8 cellular contexts compared by ENCODE assay signal in the genomic region with DNA sequence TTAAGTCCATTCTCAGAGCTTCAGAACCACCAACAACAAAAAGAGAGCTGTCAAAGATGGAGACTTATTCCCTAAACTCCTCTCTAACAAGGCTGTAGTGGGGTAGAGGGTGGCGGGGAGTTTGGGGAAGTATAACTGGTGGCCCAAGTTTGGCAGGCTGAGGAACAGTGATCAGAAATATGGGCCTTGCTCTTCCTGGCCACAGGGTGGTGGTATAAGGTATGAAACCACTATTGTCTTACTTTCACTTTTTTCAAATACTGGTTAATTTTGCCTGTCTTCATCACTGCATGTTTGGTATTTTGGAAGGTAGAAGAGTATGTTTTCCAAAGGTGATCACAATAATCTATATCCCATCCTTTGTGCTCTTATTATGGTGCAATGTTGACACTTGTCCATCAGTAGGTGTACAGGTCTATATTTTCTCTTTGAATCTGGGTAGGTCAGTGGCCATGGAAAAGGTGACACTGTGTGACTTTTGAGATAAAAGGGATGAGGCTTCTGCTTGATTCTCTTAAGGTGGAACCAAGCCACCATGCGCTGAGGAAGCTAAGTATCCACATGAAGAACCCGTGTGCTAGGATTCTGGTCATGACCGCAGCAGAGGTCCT. TPM values are rescaled to one million over a fixed set of nuclear protein-coding genes. Genes with fewer than 3 reads are reported as not detected.
DNase-seq lines count a peak whose midpoint lies in the region; ATAC-seq and TF ChIP-seq lines count a peak whose summit lies in the region.

No MANE protein-coding gene starts in this region.

- no peaks in the 10 kb centered on the region for H3K9me3 Mint-ChIP-seq in activated CD4-positive, alpha-beta T cell treated with anti-CD3 and anti-CD28 coated beads, Interleukin-2, amount 10 ng/mL, durations not matched to agents 24 days and 14 days
- H3K9me3 Mint-ChIP-seq in activated CD8-positive, alpha-beta T cell treated with anti-CD3 and anti-CD28 coated beads, Interleukin-2, amount 10 ng/mL, durations not matched to agents 7 days and 5 days (ENCODE audit: insufficient read depth), result no peaks in the 10 kb centered on the region

- TF ChIP-seq CTCF in mucosa of descending colon (IDR thresholded peaks at IDR 0.05), result no peak

- H3K9me3 ChIP-seq in mucosa of descending colon, result no peaks in the 10 kb centered on the region

- no peak overlapping the region for H3K4me3 Mint-ChIP-seq in activated CD4-positive, alpha-beta T cell treated with anti-CD3 and anti-CD28 coated beads, Interleukin-2, amount 10 ng/mL, durations not matched to agents 24 days and 14 days
- no peak overlapping the region for H3K4me3 Mint-ChIP-seq in activated CD8-positive, alpha-beta T cell treated with anti-CD3 and anti-CD28 coated beads, Interleukin-2, amount 10 ng/mL, durations not matched to agents 7 days and 5 days

- no peak overlapping the region for H3K27ac Mint-ChIP-seq in activated CD4-positive, alpha-beta T cell treated with anti-CD3 and anti-CD28 coated beads, Interleukin-2, amount 10 ng/mL, durations not matched to agents 24 days and 14 days
- H3K27ac Mint-ChIP-seq in activated CD8-positive, alpha-beta T cell treated with anti-CD3 and anti-CD28 coated beads, Interleukin-2, amount 10 ng/mL, durations not matched to agents 7 days and 5 days, result no peak overlapping the region

- POLR2A ChIA-PET in activated CD8-positive, alpha-beta T cell treated with anti-CD3 and anti-CD28 coated beads, Interleukin-2, amount 10 ng/mL, durations not matched to agents 7 days and 5 days (lab: Charles Lee), result no interaction called here

- no peaks in the 10 kb centered on the region for H3K4me1 ChIP-seq in mucosa of descending colon (ENCODE audit: low read depth)

- DNase-seq in activated CD4-positive, alpha-beta T cell treated with anti-CD3 and anti-CD28 coated beads, Interleukin-2, amount 10 ng/mL, durations not matched to agents 24 days and 14 days, result peak; percentile 69
- DNase-seq in activated CD4-positive, alpha-beta T cell treated with anti-CD3 and anti-CD28 coated beads, Interleukin-2, amount 50 U/mL, for 1 hour, result no peak
- peak; percentile 39 for DNase-seq in activated CD8-positive, alpha-beta T cell treated with anti-CD3 and anti-CD28 coated beads, Interleukin-2, amount 10 ng/mL, durations not matched to agents 7 days and 5 days
- DNase-seq in mucosa of descending colon (no peak), NCI-H2196 treated with DMSO at 0.1 percent for 48 hours (lab: John Stamatoyannopoulos, UW; ENCODE audit: unreplicated experiment) (no peak), GF-D8 (lab: John Stamatoyannopoulos, UW) (no peak)

- no peaks in the 10 kb centered on the region for H3K36me3 ChIP-seq in mucosa of descending colon (ENCODE audit: low read depth)

- intact Hi-C loops in activated CD4-positive, alpha-beta T cell treated with anti-CD3 and anti-CD28 coated beads, Interleukin-2, amount 10 ng/mL, durations not matched to agents 24 days and 14 days (cut with micrococcal nuclease), result loop anchor here (1.0 to 2.0 kb wide), 2 partner anchors 31 to 348 kb away; no protein-coding TSS in a partner anchor
- intact Hi-C loops in mucosa of descending colon (cut with DNase I, micrococcal nuclease), result loop anchor here in 1 of 2 donors (10.0 kb wide), 1 partner anchor 350 kb away; no protein-coding TSS in a partner anchor

- CTCF ChIA-PET in activated CD8-positive, alpha-beta T cell treated with anti-CD3 and anti-CD28 coated beads, Interleukin-2, amount 10 ng/mL, durations not matched to agents 7 days and 5 days (lab: Charles Lee), result interaction anchor here (0.8 to 3.6 kb wide), 6 partner anchors 11 to 62 kb away, joined by 3 to 24 read pairs (median 6); no protein-coding TSS in a partner anchor

- no peak overlapping the region for H3K4me3 ChIP-seq in mucosa of descending colon

- ATAC-seq in GM21526 (IDR thresholded peaks at IDR 0.05; ENCODE audit: low FRiP score, unreplicated experiment), result peak; percentile 97
- peak; percentile 95 for ATAC-seq in HG03565 (IDR thresholded peaks at IDR 0.05; ENCODE audit: unreplicated experiment)
- ATAC-seq in activated CD8-positive, alpha-beta T cell treated with anti-CD3 and anti-CD28 coated beads, Interleukin-2, amount 10 ng/mL, durations not matched to agents 7 days and 5 days, result peak; percentile 72
- peak; percentile 60 for ATAC-seq in mucosa of descending colon

- H3K36me3 Mint-ChIP-seq in activated CD4-positive, alpha-beta T cell treated with anti-CD3 and anti-CD28 coated beads, Interleukin-2, amount 10 ng/mL, durations not matched to agents 24 days and 14 days (ENCODE audit: low read depth), result no peaks in the 10 kb centered on the region
- no peaks in the 10 kb centered on the region for H3K36me3 Mint-ChIP-seq in activated CD8-positive, alpha-beta T cell treated with anti-CD3 and anti-CD28 coated beads, Interleukin-2, amount 10 ng/mL, durations not matched to agents 7 days and 5 days (ENCODE audit: low read depth)

- H3K27me3 Mint-ChIP-seq in activated CD4-positive, alpha-beta T cell treated with anti-CD3 and anti-CD28 coated beads, Interleukin-2, amount 10 ng/mL, durations not matched to agents 24 days and 14 days, result peaks cover 2% of the 10 kb centered on the region
- H3K27me3 Mint-ChIP-seq in activated CD8-positive, alpha-beta T cell treated with anti-CD3 and anti-CD28 coated beads, Interleukin-2, amount 10 ng/mL, durations not matched to agents 7 days and 5 days (ENCODE audit: low read depth), result peaks cover 13% of the 10 kb centered on the region

- H3K4me1 Mint-ChIP-seq in activated CD4-positive, alpha-beta T cell treated with anti-CD3 and anti-CD28 coated beads, Interleukin-2, amount 10 ng/mL, durations not matched to agents 24 days and 14 days, result peaks cover 2% of the 10 kb centered on the region
- H3K4me1 Mint-ChIP-seq in activated CD8-positive, alpha-beta T cell treated with anti-CD3 and anti-CD28 coated beads, Interleukin-2, amount 10 ng/mL, durations not matched to agents 7 days and 5 days (ENCODE audit: low read depth), result peaks cover 10% of the 10 kb centered on the region

RNA-seq across cellular contexts. Expression of gene GPC5, which starts 23.2 kb away (rescaled TPM):
- 0.07 TPM in 1 of 2 replicates, not detected in the other for total RNA-seq in activated CD4-positive, alpha-beta T cell treated with anti-CD3 and anti-CD28 coated beads, Interleukin-2, amount 10 ng/mL, durations not matched to agents 24 days and 14 days
- not detected for total RNA-seq in activated CD8-positive, alpha-beta T cell treated with anti-CD3 and anti-CD28 coated beads, Interleukin-2, amount 10 ng/mL, durations not matched to agents 7 days and 5 days
- 1 to 10 TPM in 1 of 3 donors, under 1 TPM in 1, not detected in 1; 0.51 to 1.2 TPM for total RNA-seq in mucosa of descending colon

RNA-seq across cellular contexts. Expression of gene MIR17HG, which starts 27.7 kb away (rescaled TPM):
- total RNA-seq in activated CD4-positive, alpha-beta T cell treated with anti-CD3 and anti-CD28 coated beads, Interleukin-2, amount 10 ng/mL, durations not matched to agents 24 days and 14 days, result 52.9 and 55.3 TPM in 2 replicates
- 1 to 10 TPM; 8.1 to 9.9 TPM for total RNA-seq in activated CD8-positive, alpha-beta T cell treated with anti-CD3 and anti-CD28 coated beads, Interleukin-2, amount 10 ng/mL, durations not matched to agents 7 days and 5 days
- total RNA-seq in mucosa of descending colon, result 1 to 10 TPM; 4.1 to 6.1 (median 5.3) TPM

Comparison
In these comparisons a context has a peak if more than half of its experiments do, and no peak if none do; other contexts are left out.
1. DNase-seq: peak in activated CD4-positive, alpha-beta T cell treated with anti-CD3 and anti-CD28 coated beads, Interleukin-2, amount 10 ng/mL, durations not matched to agents 24 days and 14 days (single experiment) and activated CD8-positive, alpha-beta T cell treated with anti-CD3 and anti-CD28 coated beads, Interleukin-2, amount 10 ng/mL, durations not matched to agents 7 days and 5 days (single experiment); none in activated CD4-positive, alpha-beta T cell treated with anti-CD3 and anti-CD28 coated beads, Interleukin-2, amount 50 U/mL, for 1 hour (single experiment), mucosa of descending colon (0 of 3), NCI-H2196 treated with DMSO at 0.1 percent for 48 hours (single experiment) and GF-D8 (single experiment).
2. Peak in every context shown above with its lines, with median percentiles within 50 percentile points of each other: ATAC-seq.